Comparison of ENCODE assay signal across 16 cellular contexts in genomic region chr10:3876563-3876962, GRCh38.
A peak's percentile ranks its signal among the peaks of the same experiment; 100 is the strongest.
DNase-seq lines count a peak whose midpoint lies in the region; ATAC-seq, FAIRE-seq and TF ChIP-seq lines count a peak whose summit lies in the region.
"Had no signal": no experiment of that assay in that cellular context is flagged by ENCODE, and none has a peak within 500 bp of the region (broad histone marks: within the 10 kb centered on the region; RNA-seq: fewer than 3 reads in every experiment).

No MANE protein-coding gene starts in this region.

- H2AFZ ChIP-seq in GM23248, result peak overlapping the region; percentile 40; the same call in 1 of the 2 replicates

- no peaks in the 10 kb centered on the region for H4K20me1 ChIP-seq in GM23248 (ENCODE audit: insufficient read depth)

- H3K4me1 Mint-ChIP-seq in activated naive CD8-positive, alpha-beta T cell treated with anti-CD3 and anti-CD28 coated beads, Interleukin-2, amount 50 U/mL, for 24 hours, result peaks cover 64% of the 10 kb centered on the region

- H3K9ac ChIP-seq in GM23248, result peak overlapping the region; percentile 72

- no peaks in the 10 kb centered on the region for H3K79me2 ChIP-seq in GM23248 (ENCODE audit: insufficient read depth)

- H3K36me3 ChIP-seq in GM23248 (ENCODE audit: low read depth) (no peaks in the 10 kb centered on the region), muscle layer of duodenum (ENCODE audit: control insufficient read depth in 1 of 2, insufficient read depth in 2 of 2, low read length in 2 of 2) (no peaks in the 10 kb centered on the region)
- H3K36me3 ChIP-seq: pancreas had no signal

- no peak for TF ChIP-seq EP300 in A549 (IDR thresholded peaks at IDR 0.05)

- H3K9me3 Mint-ChIP-seq in activated naive CD8-positive, alpha-beta T cell treated with anti-CD3 and anti-CD28 coated beads, Interleukin-2, amount 50 U/mL, for 24 hours, result peaks cover 4% of the 10 kb centered on the region

- TF ChIP-seq CTCF in A549 (IDR thresholded peaks at IDR 0.05), result no peak

- H3K4me3 Mint-ChIP-seq in activated naive CD8-positive, alpha-beta T cell treated with anti-CD3 and anti-CD28 coated beads, Interleukin-2, amount 50 U/mL, for 24 hours, result no peak overlapping the region

- POLR2A ChIA-PET in A549 (lab: Yijun Ruan, JAX), result no interaction called here

- H3K27ac ChIP-seq in A549 (peak overlapping the region; percentile 36 to 72; a peak in 4 of 6 replicates), GM23248 (peak overlapping the region; percentile 77), muscle layer of duodenum (ENCODE audit: low read length) (peak overlapping the region; percentile 7)
- H3K27ac ChIP-seq: pancreas had no signal

- WGBS in A549 (ENCODE audit: missing lambda C conversion rate), result 69% methylated on average over 7 of the region's 7 CpGs
- 25 to 34% methylated on average over 7 of the region's 7 CpGs for WGBS in GM23248 (ENCODE audit: low coverage in 1 of 2, low lambda C conversion rate in 2 of 2, missing lambda C conversion rate in 2 of 2), 2 experiments

- H3K4me2 ChIP-seq in A549, result no peak overlapping the region
- H3K4me2 ChIP-seq in GM23248 (ENCODE audit: unreplicated experiment), result peak overlapping the region; percentile 66

- no peak for TF ChIP-seq POLR2A in A549 (IDR thresholded peaks at IDR 0.05; ENCODE audit: low read length)

- H3F3A ChIP-seq in GM23248 (ENCODE audit: insufficient read depth), result peaks cover 17% of the 10 kb centered on the region

- DNase-seq in A549 (ENCODE audit: low read depth in 1 of 2, low spot score in 1 of 2) (no peak), GM23248 (peak; percentile 62), epidermal melanocyte (ENCODE audit: insufficient read length, low spot score) (no peak), NCI-H1048 (lab: John Stamatoyannopoulos, UW) (no peak), NCI-H2107 treated with DMSO at 0.1 percent for 48 hours (lab: John Stamatoyannopoulos, UW; ENCODE audit: unreplicated experiment) (no peak)
- DNase-seq in activated naive CD8-positive, alpha-beta T cell treated with anti-CD3 and anti-CD28 coated beads, Interleukin-2, amount 50 U/mL, for 24 hours, result no peak
- DNase-seq: AML-193, GOT3, Karpas-422, NCI-H1930, pancreas, SIG-M5 had no signal

- FAIRE-seq in A549 (lab: Jason Lieb, UNC), result no peak
- FAIRE-seq: pancreas, TTC549, urothelium cell line had no signal

- H3K36me3 Mint-ChIP-seq in activated naive CD8-positive, alpha-beta T cell treated with anti-CD3 and anti-CD28 coated beads, Interleukin-2, amount 50 U/mL, for 24 hours (ENCODE audit: low read depth), result no peaks in the 10 kb centered on the region

- TF ChIP-seq RAD21 in A549 (conservative IDR thresholded peaks at IDR 0.05 in 1 of 2, IDR thresholded peaks at IDR 0.05 in 1 of 2), result no peak

- no peaks in the 10 kb centered on the region for H3K9me2 ChIP-seq in GM23248 (ENCODE audit: insufficient read depth)

- CTCF ChIA-PET in A549 (lab: Yijun Ruan, JAX), result interaction anchor here (0.6 to 1.2 kb wide), 3 partner anchors 10 to 780 kb away, joined by 3 to 4 read pairs (median 3); no protein-coding TSS in a partner anchor

- H3K27ac Mint-ChIP-seq in activated naive CD8-positive, alpha-beta T cell treated with anti-CD3 and anti-CD28 coated beads, Interleukin-2, amount 50 U/mL, for 24 hours, result peak overlapping the region; percentile 5

- H3K4me1 ChIP-seq in A549, result peaks cover 37% of the 10 kb centered on the region
- H3K4me1 ChIP-seq in GM23248 (ENCODE audit: insufficient read depth), result peaks cover 20% of the 10 kb centered on the region
- peaks cover 10 to 14% of the 10 kb centered on the region in 2 donors for H3K4me1 ChIP-seq in muscle layer of duodenum (ENCODE audit: control insufficient read depth in 1 of 2, insufficient read depth in 2 of 2, low read length in 2 of 2)

- in situ Hi-C loops in GM23248 (cut with MboI), result no loop called here

- ATAC-seq in A549, result peak in 1 of 2 experiments; percentile 29; a peak in 1 of 6 replicates
- ATAC-seq in activated naive CD8-positive, alpha-beta T cell treated with anti-CD3 and anti-CD28 coated beads, Interleukin-2, amount 50 U/mL, for 24 hours, result no peak
- no peak for ATAC-seq in HG02938 (IDR thresholded peaks at IDR 0.05; ENCODE audit: unreplicated experiment)
- ATAC-seq: pancreas had no signal

- H3K9me3 ChIP-seq in A549 (no peaks in the 10 kb centered on the region), GM23248 (ENCODE audit: low read depth) (no peaks in the 10 kb centered on the region), muscle layer of duodenum (ENCODE audit: control insufficient read depth in 1 of 2, low read length in 2 of 2) (no peaks in the 10 kb centered on the region)
- H3K9me3 ChIP-seq: pancreas had no signal

- H3K27me3 Mint-ChIP-seq in activated naive CD8-positive, alpha-beta T cell treated with anti-CD3 and anti-CD28 coated beads, Interleukin-2, amount 50 U/mL, for 24 hours, result no peaks in the 10 kb centered on the region

- no peak overlapping the region for H3K4me3 ChIP-seq in A549
- H3K4me3 ChIP-seq in GM23248, result peak overlapping the region; percentile 58
- H3K4me3 ChIP-seq in muscle layer of duodenum (ENCODE audit: low read depth in 1 of 2, low read length in 2 of 2), result no peak overlapping the region
- H3K4me3 ChIP-seq: pancreas had no signal

- H3K27me3 ChIP-seq in GM23248 (replicated peaks; ENCODE audit: insufficient read depth) (no peaks in the 10 kb centered on the region), muscle layer of duodenum (ENCODE audit: low read depth, low read length) (no peaks in the 10 kb centered on the region)
- H3K27me3 ChIP-seq: pancreas had no signal

TF ChIP-seq in A549, 52 proteins besides CTCF, POLR2A, EP300 and RAD21:
- TF ChIP-seq TP53 (CRISPR knock-in tag; IDR thresholded peaks at IDR 0.05) (no peak), PHF8 (IDR thresholded peaks at IDR 0.05; ENCODE audit: borderline replicate concordance, low read depth) (no peak), FOSL2 (IDR thresholded peaks at IDR 0.05) (no peak), FOSL2 (CRISPR knock-in tag; IDR thresholded peaks at IDR 0.05) (0 out of 2 replicates have a peak, but pooled peaks have one; percentile 14)

Comparison
In these comparisons a context has a peak if more than half of its experiments do, and no peak if none do; other contexts are left out.
1. H3K27ac ChIP-seq: peak in every context shown above with its lines; median percentile 77 in GM23248; 54 in A549; 7 in muscle layer of duodenum.